Comparison of ENCODE assay signal across 25 cellular contexts in genomic region chr14:51575225-51576111, GRCh38.
A peak's percentile ranks its signal among the peaks of the same experiment; 100 is the strongest.
DNase-seq lines count a peak whose midpoint lies in the region; ATAC-seq, FAIRE-seq and TF ChIP-seq lines count a peak whose summit lies in the region.
"Had no signal": no experiment of that assay in that cellular context is flagged by ENCODE, and none has a peak within 500 bp of the region (broad histone marks: within the 10 kb centered on the region; RNA-seq: fewer than 3 reads in every experiment).

No MANE protein-coding gene starts in this region.

- H3K27ac Mint-ChIP-seq in WTC11, result no peak overlapping the region
- H3K27ac Mint-ChIP-seq: CD14-positive monocyte; dendritic cell treated with granulocyte-macrophage colony-stimulating factor and Interleukin-4, amounts not matched to agents 40 ng/mL and 50 ng/mL, for 4 days; progenitor cell of endocrine pancreas; stimulated activated effector memory CD8-positive, alpha-beta T cell treated with anti-CD3 and anti-CD28 coated beads, Interleukin-12 subunit alpha, Interleukin-12 subunit beta, amount 100 ng/mL, for 72 hours had no signal

- DNase-seq in HepG2 (ENCODE audit: low spot score) (peak; percentile 60), right lobe of liver (no peak), WTC11 (ENCODE audit: low spot score) (peak; percentile 13), left ventricle myocardium superior (peak; percentile 36), amniotic stem cell (lab: John Stamatoyannopoulos, UW) (no peak), NCI-H2227 treated with DMSO at 0.1 percent for 48 hours (lab: John Stamatoyannopoulos, UW) (no peak), hippocampal formation (lab: John Stamatoyannopoulos, UW) (no peak), KG1 (lab: John Stamatoyannopoulos, UW) (no peak)
- DNase-seq: activated CD8-positive, alpha-beta memory T cell treated with anti-CD3 and anti-CD28 coated beads, Interleukin-2, amount 50 U/mL, for 4 hours; HCEC 1CT; head of caudate nucleus; left lung; mucosa of descending colon; NCI-H1092; NCI-H187 treated with DMSO at 0.1 percent for 48 hours; NCI-H446 treated with DMSO at 0.1 percent for 48 hours; NK-92 treated with Interleukin-12 subunit alpha and Interleukin-12 subunit beta, amount 100 ng/mL, for 24 hours; SK-N-SH; stimulated activated CD4-positive, alpha-beta T cell treated with anti-CD3 and anti-CD28 coated beads, Interleukin-2, amount 100 ng/mL, for 24 hours; WERI-Rb-1 had no signal

- WGBS in HepG2 (ENCODE audit: low lambda C conversion rate), result 16% methylated on average over 12 of the region's 12 CpGs
- WGBS in right lobe of liver (ENCODE audit: insufficient coverage, low coverage, low lambda C conversion rate, missing lambda C conversion rate), result 69% methylated on average over 10 of the region's 12 CpGs

- intact Hi-C loops in HepG2 (cut with micrococcal nuclease; ENCODE audit: unreplicated experiment) (loop anchor here (5.0 kb wide), 1 partner anchor 62 kb away; no protein-coding TSS in a partner anchor), right lobe of liver (cut with DNase I) (no loop called here), left ventricle myocardium superior (cut with micrococcal nuclease) (no loop called here)

- H3K27ac ChIP-seq in HepG2 (ENCODE audit: extremely low read length, insufficient read depth, low read length) (no peak overlapping the region), right lobe of liver (no peak overlapping the region)
- H3K27ac ChIP-seq: left lung, vagina, WERI-Rb-1 had no signal

- peak; percentile 81 for FAIRE-seq in HepG2 (lab: Jason Lieb, UNC)

- POLR2A ChIA-PET in HepG2 (lab: Yijun Ruan, JAX) (interaction anchor here (0.9 kb wide), 1 partner anchor 77 kb away, joined by 3 read pairs; the partner anchor contains the start of gene FRMD6), WTC11 (lab: Charles Lee) (interaction anchor here (1.4 kb wide), 1 partner anchor 11 kb away, joined by 5 read pairs; no protein-coding TSS in a partner anchor)

- no peaks in the 10 kb centered on the region for H3K36me3 Mint-ChIP-seq in WTC11
- H3K36me3 Mint-ChIP-seq: CD14-positive monocyte; stimulated activated effector memory CD8-positive, alpha-beta T cell treated with anti-CD3 and anti-CD28 coated beads, Interleukin-12 subunit alpha, Interleukin-12 subunit beta, amount 100 ng/mL, for 72 hours had no signal

- H4K20me1 ChIP-seq in HepG2 (ENCODE audit: insufficient read depth, low read length), result no peaks in the 10 kb centered on the region

- no peak overlapping the region for H3K4me3 Mint-ChIP-seq in WTC11
- H3K4me3 Mint-ChIP-seq: CD14-positive monocyte; dendritic cell treated with granulocyte-macrophage colony-stimulating factor and Interleukin-4, amounts not matched to agents 40 ng/mL and 50 ng/mL, for 4 days; stimulated activated effector memory CD8-positive, alpha-beta T cell treated with anti-CD3 and anti-CD28 coated beads, Interleukin-12 subunit alpha, Interleukin-12 subunit beta, amount 100 ng/mL, for 72 hours had no signal

- H3K79me2 ChIP-seq in HepG2 (ENCODE audit: insufficient read depth, low read length), result no peaks in the 10 kb centered on the region

- H3K36me3 ChIP-seq in HepG2 (replicated peaks in 1 of 2; ENCODE audit: control insufficient read depth in 1 of 2, insufficient read depth in 2 of 2, low read length in 2 of 2) (no peaks in the 10 kb centered on the region), right lobe of liver (no peaks in the 10 kb centered on the region)
- H3K36me3 ChIP-seq: left lung, vagina, WERI-Rb-1 had no signal

- H3K4me3 ChIP-seq in HepG2 (replicated peaks in 1 of 3; ENCODE audit: insufficient read depth in 1 of 3, low read depth in 2 of 3, low read length in 3 of 3) (peak overlapping the region in 2 of 3 experiments; percentile 30 to 57; a peak in 3 of 6 replicates), right lobe of liver (no peak overlapping the region)
- H3K4me3 ChIP-seq: left lung, mucosa of descending colon, vagina had no signal

- no peaks in the 10 kb centered on the region for H3K27me3 Mint-ChIP-seq in WTC11 (ENCODE audit: low read depth)

- peaks cover 16% of the 10 kb centered on the region for H3K4me1 Mint-ChIP-seq in WTC11
- H3K4me1 Mint-ChIP-seq: CD14-positive monocyte; stimulated activated effector memory CD8-positive, alpha-beta T cell treated with anti-CD3 and anti-CD28 coated beads, Interleukin-12 subunit alpha, Interleukin-12 subunit beta, amount 100 ng/mL, for 72 hours had no signal

- ATAC-seq in HepG2 (peak; percentile 86), right lobe of liver (no peak), WTC11 (no peak), left ventricle myocardium superior (peak; percentile 66)
- ATAC-seq: left lung; mucosa of descending colon; stimulated activated effector memory CD8-positive, alpha-beta T cell treated with anti-CD3 and anti-CD28 coated beads, Interleukin-12 subunit alpha, Interleukin-12 subunit beta, amount 100 ng/mL, for 72 hours had no signal

- TSS peak; percentile 98 for BruUV-seq in HepG2 (replicated peaks; lab: Mats Ljungman, UMichigan)

- no peak for TF ChIP-seq RAD21 in HepG2 (CRISPR knock-in tag; IDR thresholded peaks at IDR 0.05)

- no peaks in the 10 kb centered on the region for H3K9me3 ChIP-seq in HepG2 (ENCODE audit: low read length)
- H3K9me3 ChIP-seq in right lobe of liver, result no peaks in the 10 kb centered on the region
- H3K9me3 ChIP-seq: left lung, mucosa of descending colon, SK-N-SH, vagina had no signal

- peaks cover 0 to 2% of the 10 kb centered on the region in 2 experiments; a peak in 1 of 5 replicates for H3K27me3 ChIP-seq in HepG2 (ENCODE audit: control insufficient read depth in 1 of 2, insufficient read depth in 2 of 2, low read length in 2 of 2)
- no peaks in the 10 kb centered on the region for H3K27me3 ChIP-seq in right lobe of liver
- H3K27me3 ChIP-seq: vagina had no signal

- CTCF ChIA-PET in HepG2 (lab: Yijun Ruan, JAX; ENCODE audit: low intra/inter-chr PET ratio, low total read pairs) (no interaction called here), WTC11 (lab: Charles Lee) (interaction anchor here (0.9 to 1.2 kb wide), 2 partner anchors 9 to 205 kb away, joined by 4 to 5 read pairs; no protein-coding TSS in a partner anchor)

- peak overlapping the region; percentile 78 for H2AFZ ChIP-seq in HepG2 (ENCODE audit: low read length)

- no peak for TF ChIP-seq CTCF in HepG2 (CRISPR knock-in tag; IDR thresholded peaks at IDR 0.05)
- TF ChIP-seq CTCF in right lobe of liver (IDR thresholded peaks at IDR 0.05), result no peak
- TF ChIP-seq CTCF in WTC11 (IDR thresholded peaks at IDR 0.05), result no peak

- peaks cover 4% of the 10 kb centered on the region; the same call in 1 of the 2 replicates for H3K9me3 Mint-ChIP-seq in WTC11
- H3K9me3 Mint-ChIP-seq: dendritic cell treated with granulocyte-macrophage colony-stimulating factor and Interleukin-4, amounts not matched to agents 40 ng/mL and 50 ng/mL, for 4 days; stimulated activated effector memory CD8-positive, alpha-beta T cell treated with anti-CD3 and anti-CD28 coated beads, Interleukin-12 subunit alpha, Interleukin-12 subunit beta, amount 100 ng/mL, for 72 hours had no signal

- peak in 1 of 2 experiments; percentile 48; a peak in 1 of 4 replicates for TF ChIP-seq EP300 in HepG2 (IDR thresholded peaks at IDR 0.05; ENCODE audit: low read depth in 2 of 2, low read length in 2 of 2)
- no peak for TF ChIP-seq EP300 in HepG2 (CRISPR knock-in tag; IDR thresholded peaks at IDR 0.05; ENCODE audit: borderline replicate concordance)

- H3K9ac ChIP-seq in HepG2 (ENCODE audit: insufficient read depth, low read depth, low read length), result peak overlapping the region; percentile 41; the same call in 1 of the 2 replicates
- H3K9ac ChIP-seq: SK-N-SH had no signal

- H3K4me2 ChIP-seq in HepG2 (ENCODE audit: low read depth, low read length), result peak overlapping the region; percentile 83
- H3K4me2 ChIP-seq: SK-N-SH had no signal

- TF ChIP-seq POLR2A in HepG2 (IDR thresholded peaks at IDR 0.05; ENCODE audit: insufficient read depth in 1 of 2, low read depth in 2 of 2, low read length in 2 of 2), result no peak
- TF ChIP-seq POLR2A in right lobe of liver (IDR thresholded peaks at IDR 0.05), result no peak

- peaks cover 34% of the 10 kb centered on the region for H3K4me1 ChIP-seq in HepG2 (ENCODE audit: insufficient read depth, low read length)
- H3K4me1 ChIP-seq in right lobe of liver, result no peaks in the 10 kb centered on the region
- H3K4me1 ChIP-seq: left lung, vagina had no signal

- in situ Hi-C loops in HepG2 (cut with HindIII; ENCODE audit: extremely low pct_ligation_motif_present, low pct_unique_long_range_greater_than_20kb), result no loop called here

TF ChIP-seq in WTC11, 78 proteins besides CTCF, POLR2A, EP300 and RAD21:
- peak; percentile 94 for TF ChIP-seq GABPB1 (CRISPR knock-in tag; IDR thresholded peaks at IDR 0.05)
- no peak for TF ChIP-seq JUN (CRISPR knock-in tag; IDR thresholded peaks at IDR 0.05)

Comparison
In these comparisons a context has a peak if more than half of its experiments do, and no peak if none do; other contexts are left out.
1. ATAC-seq: peak in HepG2 (single experiment) and left ventricle myocardium superior (single experiment); none in right lobe of liver (0 of 4) and WTC11 (single experiment).
2. DNase-seq: peak in HepG2 (single experiment), WTC11 (single experiment) and left ventricle myocardium superior (single experiment); none in right lobe of liver (0 of 3), amniotic stem cell (single experiment), NCI-H2227 treated with DMSO at 0.1 percent for 48 hours (single experiment), hippocampal formation (0 of 2) and KG1 (single experiment).
3. H3K4me3 ChIP-seq: peak in HepG2 (2 of 3); none in right lobe of liver (0 of 3).
4. Of the 50 proteins assayed by ChIP-seq in both HepG2 and WTC11: peak only in HepG2: ATF3 and ZNF263; only in WTC11: GABPB1; in both: none; in neither: 47.